ENCODE assay signal across 19 cellular contexts in the genomic region with DNA sequence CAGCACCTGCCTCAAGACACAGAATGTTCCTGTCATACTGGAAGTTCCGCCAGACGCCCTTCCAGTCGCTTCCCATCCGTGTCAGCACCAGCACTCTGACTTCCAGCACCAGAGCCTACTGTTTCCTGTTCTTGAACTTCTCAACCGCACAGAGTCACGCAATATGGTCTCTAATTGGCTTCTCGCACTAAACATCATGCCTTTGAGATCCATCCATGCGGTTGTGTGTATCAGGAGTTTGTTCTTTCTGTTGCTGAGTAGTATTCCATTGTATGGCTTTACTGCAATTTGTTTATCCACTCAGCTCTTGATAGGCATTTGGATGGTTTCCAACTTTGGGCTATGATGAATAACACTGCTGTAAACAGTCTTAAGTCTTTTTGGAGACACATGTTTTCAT.
DNase-seq lines count a peak whose midpoint lies in the region; ATAC-seq, FAIRE-seq and TF ChIP-seq lines count a peak whose summit lies in the region.
"Had no signal": no experiment of that assay in that cellular context is flagged by ENCODE, and none has a peak within 500 bp of the region (broad histone marks: within the 10 kb centered on the region; RNA-seq: fewer than 3 reads in every experiment).

No MANE protein-coding gene starts in this region.

- no peak for ATAC-seq in natural killer cell
- ATAC-seq: esophagus mucosa, GM12878 had no signal

- H3K27ac ChIP-seq in sigmoid colon, result no peak overlapping the region
- H3K27ac ChIP-seq: SK-N-MC, uterus had no signal

- 87 to 91% methylated on average over 8 of the region's 8 CpGs for WGBS in sigmoid colon, 2 donors

- H3K36me3 Mint-ChIP-seq in activated T-helper 2 cell treated with anti-CD3 and anti-CD28 coated beads, Interferon-gamma antibody, Interleukin-2, Interleukin-4, amounts not matched to agents 10 μg/mL and 5 μg/mL and 100 μg/mL, durations not matched to agents 14 hours and 24 hours and 36 hours (ENCODE audit: low read depth), result no peaks in the 10 kb centered on the region
- peaks cover 7% of the 10 kb centered on the region for H3K36me3 Mint-ChIP-seq in natural killer cell

- H3K4me1 ChIP-seq in sigmoid colon, result no peaks in the 10 kb centered on the region
- H3K4me1 ChIP-seq: uterus had no signal

- H3K4me3 Mint-ChIP-seq in activated T-helper 2 cell treated with anti-CD3 and anti-CD28 coated beads, Interferon-gamma antibody, Interleukin-2, Interleukin-4, amounts not matched to agents 10 μg/mL and 5 μg/mL and 100 μg/mL, durations not matched to agents 14 hours and 24 hours and 36 hours (ENCODE audit: low read depth), result no peak overlapping the region
- no peak overlapping the region for H3K4me3 Mint-ChIP-seq in natural killer cell
- H3K4me3 Mint-ChIP-seq: CD4-positive, alpha-beta T cell; memory B cell had no signal

- H3K36me3 ChIP-seq in sigmoid colon, result peaks cover 0 to 44% (median 5%) of the 10 kb centered on the region in 4 donors
- H3K36me3 ChIP-seq: uterus had no signal

- no peak overlapping the region for H3K27ac Mint-ChIP-seq in activated T-helper 2 cell treated with anti-CD3 and anti-CD28 coated beads, Interferon-gamma antibody, Interleukin-2, Interleukin-4, amounts not matched to agents 10 μg/mL and 5 μg/mL and 100 μg/mL, durations not matched to agents 14 hours and 24 hours and 36 hours
- no peak overlapping the region for H3K27ac Mint-ChIP-seq in natural killer cell
- H3K27ac Mint-ChIP-seq: CD4-positive, alpha-beta T cell; memory B cell had no signal

- no peak for TF ChIP-seq EP300 in sigmoid colon (IDR thresholded peaks at IDR 0.05)

- peaks cover 30% of the 10 kb centered on the region for H3K27me3 Mint-ChIP-seq in activated T-helper 2 cell treated with anti-CD3 and anti-CD28 coated beads, Interferon-gamma antibody, Interleukin-2, Interleukin-4, amounts not matched to agents 10 μg/mL and 5 μg/mL and 100 μg/mL, durations not matched to agents 14 hours and 24 hours and 36 hours (ENCODE audit: low read depth)
- H3K27me3 Mint-ChIP-seq in natural killer cell (ENCODE audit: low read depth in 2 of 2), result peaks cover 15 to 52% of the 10 kb centered on the region in 2 donors
- H3K27me3 Mint-ChIP-seq: memory B cell had no signal

- no peak overlapping the region for H3K4me3 ChIP-seq in fibroblast of mammary gland (ENCODE audit: control insufficient read depth, low read depth, low read length)
- H3K4me3 ChIP-seq in sigmoid colon, result no peak overlapping the region
- H3K4me3 ChIP-seq: GM12878, SK-N-MC, uterus had no signal

- H3K4me1 Mint-ChIP-seq in activated T-helper 2 cell treated with anti-CD3 and anti-CD28 coated beads, Interferon-gamma antibody, Interleukin-2, Interleukin-4, amounts not matched to agents 10 μg/mL and 5 μg/mL and 100 μg/mL, durations not matched to agents 14 hours and 24 hours and 36 hours (ENCODE audit: low read depth), result peaks cover 11% of the 10 kb centered on the region
- no peaks in the 10 kb centered on the region for H3K4me1 Mint-ChIP-seq in natural killer cell

- peaks cover 0 to 6% (median 0%) of the 10 kb centered on the region in 4 donors for H3K9me3 ChIP-seq in sigmoid colon

- DNase-seq in NCI-H748 (lab: John Stamatoyannopoulos, UW; ENCODE audit: unreplicated experiment), result peak; percentile 25
- DNase-seq in NCI-H748 treated with DMSO at 0.1 percent for 48 hours (lab: John Stamatoyannopoulos, UW), result no peak
- DNase-seq in activated T-helper 2 cell treated with anti-CD3 and anti-CD28 coated beads, Interferon-gamma antibody, Interleukin-2, Interleukin-4, amounts not matched to agents 10 μg/mL and 5 μg/mL and 100 μg/mL, durations not matched to agents 14 hours and 24 hours and 36 hours (ENCODE audit: low spot score), result peak; percentile 2
- DNase-seq in fibroblast of mammary gland (ENCODE audit: low read depth), result peak; percentile 48
- DNase-seq in sigmoid colon, result peak; percentile 46
- DNase-seq in dedifferentiated amniotic fluid mesenchymal stem cell (ENCODE audit: extremely low spot score), result no peak
- DNase-seq in natural killer cell, result no peak
- no peak for DNase-seq in H54 (ENCODE audit: insufficient read length, low spot score)
- DNase-seq: activated naive CD4-positive, alpha-beta T cell; CD4-positive, alpha-beta T cell; central memory CD4-positive, alpha-beta T cell; stimulated activated naive CD4-positive, alpha-beta T cell had no signal

- H3K27me3 ChIP-seq in sigmoid colon, result no peaks in the 10 kb centered on the region
- H3K27me3 ChIP-seq: uterus had no signal

- TF ChIP-seq CTCF in fibroblast of mammary gland (conservative IDR thresholded peaks at IDR 0.05; ENCODE audit: control insufficient read depth, insufficient read depth, low read depth, low read length) (no peak), sigmoid colon (IDR thresholded peaks at IDR 0.05) (no peak), natural killer cell (IDR thresholded peaks at IDR 0.05) (no peak)

- intact Hi-C loops in activated T-helper 2 cell treated with anti-CD3 and anti-CD28 coated beads, Interferon-gamma antibody, Interleukin-2, Interleukin-4, amounts not matched to agents 10 μg/mL and 5 μg/mL and 100 μg/mL, durations not matched to agents 14 hours and 24 hours and 36 hours (cut with micrococcal nuclease), result no loop called here
- intact Hi-C loops in sigmoid colon (cut with DNase I), result no loop called here
- intact Hi-C loops in natural killer cell (cut with micrococcal nuclease), result no loop called here

- H3K9me3 Mint-ChIP-seq in activated T-helper 2 cell treated with anti-CD3 and anti-CD28 coated beads, Interferon-gamma antibody, Interleukin-2, Interleukin-4, amounts not matched to agents 10 μg/mL and 5 μg/mL and 100 μg/mL, durations not matched to agents 14 hours and 24 hours and 36 hours, result peaks cover 17% of the 10 kb centered on the region
- peaks cover 6 to 7% of the 10 kb centered on the region in 2 donors for H3K9me3 Mint-ChIP-seq in natural killer cell

- TF ChIP-seq POLR2A in sigmoid colon (IDR thresholded peaks at IDR 0.05), result no peak
- TF ChIP-seq POLR2A in H54 (IDR thresholded peaks at IDR 0.05; ENCODE audit: low read depth, low read length), result no peak

- no peak for FAIRE-seq in H54 (lab: Jason Lieb, UNC)
- FAIRE-seq: A204.1, GM12878, TTC549 had no signal

Comparison
In these comparisons a context has a peak if more than half of its experiments do, and no peak if none do; other contexts are left out.
1. DNase-seq: peak in NCI-H748 (single experiment), activated T-helper 2 cell treated with anti-CD3 and anti-CD28 coated beads, Interferon-gamma antibody, Interleukin-2, Interleukin-4, amounts not matched to agents 10 μg/mL and 5 μg/mL and 100 μg/mL, durations not matched to agents 14 hours and 24 hours and 36 hours (single experiment), fibroblast of mammary gland (single experiment) and sigmoid colon (single experiment); none in NCI-H748 treated with DMSO at 0.1 percent for 48 hours (single experiment), dedifferentiated amniotic fluid mesenchymal stem cell (single experiment), natural killer cell (single experiment) and H54 (single experiment).